ENCODE assay signal across 8 cellular contexts in genomic region chr19:17932485-17933338, GRCh38. TPM values are rescaled to one million over a fixed set of nuclear protein-coding genes. Genes with fewer than 3 reads are reported as not detected.
DNase-seq lines count a peak whose midpoint lies in the region; ATAC-seq and TF ChIP-seq lines count a peak whose summit lies in the region.

CCDC124 (plus strand) TSS chr19:17933015; CDS start chr19:17936421, 3,406 bp downstream.

- no peaks in the 10 kb centered on the region for H3K27me3 Mint-ChIP-seq in Caco-2 (ENCODE audit: insufficient read depth, unreplicated experiment)
- H3K27me3 Mint-ChIP-seq in effector memory CD8-positive, alpha-beta T cell = no peaks in the 10 kb centered on the region

- peak within 1 kb of the TSS; percentile 61 for H3K4me3 ChIP-seq in Caco-2 (ENCODE audit: low read depth, low read length)
- H3K4me3 ChIP-seq in mesendoderm (ENCODE audit: low read length) = peak within 1 kb of the TSS; percentile 92

- H3K9me3 Mint-ChIP-seq in Caco-2 (ENCODE audit: unreplicated experiment) = no peaks in the 10 kb centered on the region
- no peaks in the 10 kb centered on the region for H3K9me3 Mint-ChIP-seq in effector memory CD8-positive, alpha-beta T cell

- peak within 1 kb of the TSS; percentile 3 for H4K8ac ChIP-seq in mesendoderm (ENCODE audit: low read depth, low read length)

- no peak within 1 kb of the TSS for H2BK15ac ChIP-seq in mesendoderm (replicated peaks; ENCODE audit: low read depth)

- peak within 1 kb of the TSS; percentile 49 for H2BK5ac ChIP-seq in mesendoderm (ENCODE audit: low read length)

- H3K56ac ChIP-seq in mesendoderm (ENCODE audit: low read length) = peak within 1 kb of the TSS; percentile 90

- H3K9ac ChIP-seq in mesendoderm (ENCODE audit: low read length) = peak within 1 kb of the TSS; percentile 97

- ATAC-seq in GM19467 (IDR thresholded peaks at IDR 0.05; ENCODE audit: unreplicated experiment) = peak; percentile 72
- peak; percentile 95 for ATAC-seq in effector memory CD8-positive, alpha-beta T cell (replicated peaks)

- peak within 1 kb of the TSS; percentile 99 for H4K5ac ChIP-seq in mesendoderm (ENCODE audit: low read length)

- CTCF ChIA-PET in Caco-2 (lab: Charles Lee) = interaction anchor here (0.6 to 1.9 kb wide), 13 partner anchors 10 to 396 kb away, joined by 3 to 118 read pairs (median 5); partner anchors contain the start of genes RPL18A and SLC5A5
- CTCF ChIA-PET in activated CD8-positive, alpha-beta memory T cell treated with anti-CD3 and anti-CD28 coated beads for 36 hours (lab: Charles Lee) = interaction anchor here (0.5 to 19.4 kb wide), 25 partner anchors 13 to 456 kb away, joined by 3 to 284 read pairs (median 4); partner anchors contain the start of genes JAK3, RPL18A and SLC5A5

- peak; percentile 91 to 94 for DNase-seq in Caco-2
- DNase-seq in HS-27A (ENCODE audit: low read depth) = peak; percentile 77
- peak; percentile 54 for DNase-seq in NK-92 (lab: John Stamatoyannopoulos, UW; ENCODE audit: unreplicated experiment)
- peak; percentile 88 to 89 (median 88) for DNase-seq in effector memory CD8-positive, alpha-beta T cell
- peak; percentile 96 for DNase-seq in mesendoderm
- peak; percentile 84 for DNase-seq in stimulated activated CD8-positive, alpha-beta memory T cell treated with anti-CD3 and anti-CD28 coated beads, Interleukin-12 subunit alpha, Interleukin-12 subunit beta, amount 100 ng/mL, for 4 hours (ENCODE audit: low read depth)

- H3K36me3 Mint-ChIP-seq in Caco-2 (ENCODE audit: insufficient read depth, unreplicated experiment) = peaks cover 13% of the 10 kb centered on the region
- peaks cover 25% of the 10 kb centered on the region for H3K36me3 Mint-ChIP-seq in effector memory CD8-positive, alpha-beta T cell (ENCODE audit: insufficient read depth)

- H3K23ac ChIP-seq in mesendoderm (ENCODE audit: low read length) = no peak within 1 kb of the TSS

- H3K79me2 ChIP-seq in mesendoderm (ENCODE audit: control insufficient read depth, insufficient read depth, low read length) = peaks cover 7% of the 10 kb centered on the region

- H3K27ac Mint-ChIP-seq in Caco-2 (ENCODE audit: unreplicated experiment) = peak within 1 kb of the TSS; percentile 98
- peak within 1 kb of the TSS; percentile 96 to 97 for H3K27ac Mint-ChIP-seq in effector memory CD8-positive, alpha-beta T cell

- intact Hi-C loops in Caco-2 (cut with micrococcal nuclease; ENCODE audit: unreplicated experiment) = loop anchor here (1.0 kb wide), 2 partner anchors 62 to 73 kb away; partner anchors contain the start of gene RPL18A

- TF ChIP-seq CTCF in Caco-2 (IDR thresholded peaks at IDR 0.05; ENCODE audit: insufficient read depth in 1 of 2, low read depth in 1 of 2, low read length in 1 of 2, severe bottlenecking in 1 of 2, unreplicated experiment in 1 of 2) = peak; percentile 85 to 96

- peak within 1 kb of the TSS; percentile 78 for H2AK5ac ChIP-seq in mesendoderm (ENCODE audit: low read length)

- H3K36me3 ChIP-seq in Caco-2 (ENCODE audit: control insufficient read depth, insufficient read depth, low read length) (no peaks in the 10 kb centered on the region), mesendoderm (ENCODE audit: control insufficient read depth, insufficient read depth, low read length) (no peaks in the 10 kb centered on the region)

- H3K4me3 Mint-ChIP-seq in Caco-2 (ENCODE audit: unreplicated experiment) = peak within 1 kb of the TSS; percentile 95
- peak within 1 kb of the TSS; percentile 90 to 93 for H3K4me3 Mint-ChIP-seq in effector memory CD8-positive, alpha-beta T cell

- peak within 1 kb of the TSS; percentile 50 for H3K4ac ChIP-seq in mesendoderm (ENCODE audit: low read depth, low read length)

- H3K79me1 ChIP-seq in mesendoderm (ENCODE audit: low read length) = peaks cover 7% of the 10 kb centered on the region

- peak within 1 kb of the TSS; percentile 97 for H3K4me2 ChIP-seq in mesendoderm (ENCODE audit: low read length)

- no CpG with 5 or more reads among the region's 64 CpGs for WGBS in mesendoderm (ENCODE audit: extremely low coverage, insufficient coverage, low lambda C conversion rate)

- H3K4me1 ChIP-seq in Caco-2 (0 out of 2 replicates have a peak, but pooled peaks cover 8% of the 10 kb centered on the region), mesendoderm (ENCODE audit: control insufficient read depth, low read depth, low read length) (peaks cover 2% of the 10 kb centered on the region)

- H3K9me3 ChIP-seq in Caco-2 = no peaks in the 10 kb centered on the region

- H3K18ac ChIP-seq in mesendoderm (ENCODE audit: low read length) = peak within 1 kb of the TSS; percentile 33

- H2BK120ac ChIP-seq in mesendoderm (ENCODE audit: low read depth, low read length) = no peak within 1 kb of the TSS

- BruUV-seq in Caco-2 (replicated peaks; lab: Mats Ljungman, UMichigan) = no TSS peak

- no peaks in the 10 kb centered on the region for H3K27me3 ChIP-seq in Caco-2 (replicated peaks; ENCODE audit: control insufficient read depth, insufficient read depth, low read length)
- H3K27me3 ChIP-seq in mesendoderm (ENCODE audit: insufficient read depth, low read length, poor library complexity) = no peaks in the 10 kb centered on the region

- H3K4me1 Mint-ChIP-seq in Caco-2 (ENCODE audit: low read depth, unreplicated experiment) = peaks cover 6% of the 10 kb centered on the region
- peaks cover 7 to 10% of the 10 kb centered on the region in 2 donors for H3K4me1 Mint-ChIP-seq in effector memory CD8-positive, alpha-beta T cell (ENCODE audit: low read depth in 2 of 2)

- no peak within 1 kb of the TSS for H3K27ac ChIP-seq in mesendoderm (ENCODE audit: low read depth, low read length)

- POLR2A ChIA-PET in Caco-2 (lab: Charles Lee) = interaction anchor here (0.5 to 1.7 kb wide), 5 partner anchors 15 to 349 kb away, joined by 3 to 77 read pairs (median 3); partner anchors contain the start of genes JUND and RPL18A
- POLR2A ChIA-PET in activated CD8-positive, alpha-beta memory T cell treated with anti-CD3 and anti-CD28 coated beads for 36 hours (lab: Charles Lee) = interaction anchor here (0.5 to 3.1 kb wide), 10 partner anchors 33 to 155 kb away, joined by 3 to 64 read pairs (median 3); partner anchors contain the start of gene RPL18A

RNA-seq across cellular contexts. Expression of gene CCDC124, which starts in this region (rescaled TPM):
- 73.3 TPM in 2 replicates for total RNA-seq in Caco-2 (2022)
- 100 to 1,000 TPM; 182 to 184 TPM for total RNA-seq in activated CD8-positive, alpha-beta memory T cell treated with anti-CD3 and anti-CD28 coated beads for 36 hours
- 77.3 TPM for polyA plus RNA-seq in mesendoderm (2013, experiment 1 of 2)
- polyA plus RNA-seq in mesendoderm (2013, experiment 2 of 2) = 80.4 TPM
